8 cellular contexts compared by ENCODE assay signal in genomic region chr10:30784521-30784895, GRCh38.
A peak's percentile ranks its signal among the peaks of the same experiment; 100 is the strongest.
DNase-seq lines count a peak whose midpoint lies in the region; ATAC-seq lines count a peak whose summit lies in the region.

No MANE protein-coding gene starts in this region.

- H3K36me3 Mint-ChIP-seq in immature natural killer cell, result no peaks in the 10 kb centered on the region
- H3K36me3 Mint-ChIP-seq in stimulated activated effector memory CD8-positive, alpha-beta T cell treated with anti-CD3 and anti-CD28 coated beads, Interleukin-12 subunit alpha, Interleukin-12 subunit beta, amount 100 ng/mL, for 72 hours, result no peaks in the 10 kb centered on the region

- no peak for DNase-seq in Right ventricle myocardium inferior (ENCODE audit: missing footprints)
- DNase-seq in cardiac septum (ENCODE audit: low spot score), result no peak
- peak in 1 of 3 donors; percentile 6 for DNase-seq in immature natural killer cell
- DNase-seq in stimulated activated effector memory CD8-positive, alpha-beta T cell treated with anti-CD3 and anti-CD28 coated beads, Interleukin-12 subunit alpha, Interleukin-12 subunit beta, amount 100 ng/mL, for 72 hours (ENCODE audit: low spot score in 2 of 2), result no peak
- DNase-seq in NCI-H128 (lab: John Stamatoyannopoulos, UW; ENCODE audit: unreplicated experiment), result no peak
- DNase-seq in activated CD4-positive, alpha-beta T cell treated with anti-CD3 and anti-CD28 coated beads, Interleukin-2, amount 50 U/mL, for 1 hour, result no peak

- H3K4me1 Mint-ChIP-seq in immature natural killer cell, result peaks cover 18 to 22% of the 10 kb centered on the region in 2 donors
- peaks cover 39% of the 10 kb centered on the region for H3K4me1 Mint-ChIP-seq in stimulated activated effector memory CD8-positive, alpha-beta T cell treated with anti-CD3 and anti-CD28 coated beads, Interleukin-12 subunit alpha, Interleukin-12 subunit beta, amount 100 ng/mL, for 72 hours

- intact Hi-C loops in Right ventricle myocardium inferior (cut with DNase I) (loop anchor here (1.0 to 10.0 kb wide), 7 partner anchors 74 to 1024 kb away; partner anchors contain the start of genes ZEB1 and ZNF438), cardiac septum (cut with DNase I) (loop anchor here (2.0 to 5.0 kb wide), 4 partner anchors 534 to 1024 kb away; partner anchors contain the start of gene ZEB1)

- peak; percentile 26 for ATAC-seq in Right ventricle myocardium inferior
- no peak for ATAC-seq in stimulated activated effector memory CD8-positive, alpha-beta T cell treated with anti-CD3 and anti-CD28 coated beads, Interleukin-12 subunit alpha, Interleukin-12 subunit beta, amount 100 ng/mL, for 72 hours
- no peak for ATAC-seq in HG03280 (IDR thresholded peaks at IDR 0.05; ENCODE audit: unreplicated experiment)

- H3K4me3 Mint-ChIP-seq in immature natural killer cell, result peak overlapping the region; percentile 80 to 90 (median 85)
- peak overlapping the region; percentile 56 for H3K4me3 Mint-ChIP-seq in stimulated activated effector memory CD8-positive, alpha-beta T cell treated with anti-CD3 and anti-CD28 coated beads, Interleukin-12 subunit alpha, Interleukin-12 subunit beta, amount 100 ng/mL, for 72 hours

- peak overlapping the region in 3 of 6 donors; percentile 12 to 40 (median 26) for H3K27ac Mint-ChIP-seq in immature natural killer cell
- H3K27ac Mint-ChIP-seq in stimulated activated effector memory CD8-positive, alpha-beta T cell treated with anti-CD3 and anti-CD28 coated beads, Interleukin-12 subunit alpha, Interleukin-12 subunit beta, amount 100 ng/mL, for 72 hours, result peak overlapping the region; percentile 67

- no peaks in the 10 kb centered on the region for H3K9me3 Mint-ChIP-seq in immature natural killer cell
- no peaks in the 10 kb centered on the region for H3K9me3 Mint-ChIP-seq in stimulated activated effector memory CD8-positive, alpha-beta T cell treated with anti-CD3 and anti-CD28 coated beads, Interleukin-12 subunit alpha, Interleukin-12 subunit beta, amount 100 ng/mL, for 72 hours

- peak overlapping the region; percentile 99 for H3K27ac ChIP-seq in angular gyrus (ENCODE audit: low read depth, low read length)

- peaks cover 0 to 3% (median 3%) of the 10 kb centered on the region in 3 donors for H3K27me3 Mint-ChIP-seq in immature natural killer cell (ENCODE audit: low read depth in 3 of 3)
